ENCODE assay signal across 8 cellular contexts in genomic region chr2:71069376-71069775, GRCh38. TPM values are rescaled to one million over a fixed set of nuclear protein-coding genes. Genes with fewer than 3 reads are reported as not detected.
DNase-seq lines count a peak whose midpoint lies in the region; ATAC-seq and TF ChIP-seq lines count a peak whose summit lies in the region.

No MANE protein-coding gene starts in this region.

- peak overlapping the region; percentile 83 for H3K4me2 ChIP-seq in DND-41 (ENCODE audit: insufficient read depth, low read length)
- peak overlapping the region; percentile 95 for H3K4me2 ChIP-seq in PC-9
- peak overlapping the region; percentile 86 for H3K4me2 ChIP-seq in osteoblast (ENCODE audit: insufficient read depth, low read length)

- intact Hi-C loops in PC-9 (cut with micrococcal nuclease; ENCODE audit: unreplicated experiment), result loop anchor here (5.0 kb wide), 1 partner anchor 47 kb away; no protein-coding TSS in a partner anchor

- H3K9me3 ChIP-seq in DND-41 (ENCODE audit: insufficient read depth, low read length, severe bottlenecking) (no peaks in the 10 kb centered on the region), PC-9 (ENCODE audit: insufficient read depth, low read depth) (no peaks in the 10 kb centered on the region), osteoblast (ENCODE audit: low read depth, low read length) (no peaks in the 10 kb centered on the region)

- H4K20me1 ChIP-seq in DND-41 (ENCODE audit: insufficient read depth, low read length) (peaks cover 15% of the 10 kb centered on the region), PC-9 (ENCODE audit: insufficient read depth) (no peaks in the 10 kb centered on the region), osteoblast (ENCODE audit: insufficient read depth, low read length) (peaks cover 41% of the 10 kb centered on the region)

- peaks cover 12% of the 10 kb centered on the region; the same call in 1 of the 2 replicates for H3F3A ChIP-seq in PC-9 (ENCODE audit: insufficient read depth, low read depth)

- no peaks in the 10 kb centered on the region for H3K9me2 ChIP-seq in PC-9 (ENCODE audit: insufficient read depth)

- TF ChIP-seq CTCF in DND-41 (IDR thresholded peaks at IDR 0.05; ENCODE audit: borderline replicate concordance, extremely low read depth, low read length, poor library complexity, severe bottlenecking), result no peak
- no peak for TF ChIP-seq CTCF in PC-9 (conservative IDR thresholded peaks at IDR 0.05)
- no peak for TF ChIP-seq CTCF in epithelial cell of esophagus (IDR thresholded peaks at IDR 0.05; ENCODE audit: insufficient read depth, low read depth, low read length, missing control alignments)
- TF ChIP-seq CTCF in osteoblast (IDR thresholded peaks at IDR 0.05; ENCODE audit: extremely low read depth, low read depth, low read length), result no peak

- CTCF ChIA-PET in PC-9 (lab: Charles Lee), result interaction anchor here (1.1 kb wide), 1 partner anchor 45 kb away, joined by 3 read pairs; no protein-coding TSS in a partner anchor

- ATAC-seq in DND-41 (ENCODE audit: insufficient read depth, low read depth) (no peak), HG03095 (IDR thresholded peaks at IDR 0.05; ENCODE audit: unreplicated experiment) (no peak), GM19324 (IDR thresholded peaks at IDR 0.05; ENCODE audit: low FRiP score, unreplicated experiment) (no peak)

- H3K4me1 ChIP-seq in DND-41 (ENCODE audit: insufficient read depth, low read length) (peaks cover 48% of the 10 kb centered on the region), PC-9 (replicated peaks; ENCODE audit: insufficient read depth) (peaks cover 25% of the 10 kb centered on the region), osteoblast (ENCODE audit: insufficient read depth, low read length) (peaks cover 22% of the 10 kb centered on the region)

- peak overlapping the region; percentile 87 to 89 for H3K4me3 ChIP-seq in DND-41 (ENCODE audit: low read depth in 1 of 2, low read length in 2 of 2)
- peak overlapping the region; percentile 72 for H3K4me3 ChIP-seq in PC-9
- H3K4me3 ChIP-seq in epithelial cell of esophagus (ENCODE audit: low read length), result peak overlapping the region; percentile 86
- peak overlapping the region; percentile 96 for H3K4me3 ChIP-seq in osteoblast (ENCODE audit: insufficient read depth, low read length)

- DNase-seq in DND-41 (no peak), PC-9 (no peak), epithelial cell of esophagus (ENCODE audit: low read depth) (peak; percentile 36), osteoblast (ENCODE audit: insufficient read length, low spot score, missing footprints) (no peak), NCI-H2227 treated with DMSO at 0.1 percent for 48 hours (lab: John Stamatoyannopoulos, UW) (no peak), NCI-H446 (lab: John Stamatoyannopoulos, UW) (no peak)

- H3K79me2 ChIP-seq in DND-41 (ENCODE audit: insufficient read depth, low read length), result peaks cover 30% of the 10 kb centered on the region
- H3K79me2 ChIP-seq in PC-9 (ENCODE audit: low read depth), result peaks cover 24% of the 10 kb centered on the region
- peaks cover 59% of the 10 kb centered on the region for H3K79me2 ChIP-seq in osteoblast (ENCODE audit: insufficient read depth, low read length)

- BruUV-seq in PC-9 (replicated peaks; lab: Mats Ljungman, UMichigan), result TSS peak; percentile 60

- H2AFZ ChIP-seq in DND-41 (ENCODE audit: low read depth, low read length), result peak overlapping the region; percentile 98
- peak overlapping the region; percentile 84; the same call in 1 of the 2 replicates for H2AFZ ChIP-seq in PC-9
- peak overlapping the region; percentile 76 for H2AFZ ChIP-seq in osteoblast (ENCODE audit: low read length)

- H3K9ac ChIP-seq in DND-41 (ENCODE audit: low read depth, low read length), result peak overlapping the region; percentile 67

- H3K36me3 ChIP-seq in DND-41 (ENCODE audit: insufficient read depth, low read length) (peaks cover 33% of the 10 kb centered on the region), PC-9 (ENCODE audit: low read depth) (no peaks in the 10 kb centered on the region), osteoblast (ENCODE audit: insufficient read depth, low read length) (peaks cover 35% of the 10 kb centered on the region)

- POLR2A ChIA-PET in PC-9 (lab: Charles Lee; ENCODE audit: unreplicated experiment), result interaction anchor here (0.6 kb wide), 1 partner anchor 23 kb away, joined by 3 read pairs; no protein-coding TSS in a partner anchor

- H3K27ac ChIP-seq in DND-41 (ENCODE audit: low read length), result peak overlapping the region; percentile 98
- H3K27ac ChIP-seq in PC-9, result no peak overlapping the region
- H3K27ac ChIP-seq in osteoblast (ENCODE audit: low read depth, low read length), result peak overlapping the region; percentile 97

- H3K27me3 ChIP-seq in DND-41 (ENCODE audit: insufficient read depth, low read length, poor library complexity) (no peaks in the 10 kb centered on the region), PC-9 (ENCODE audit: insufficient read depth, low read depth) (no peaks in the 10 kb centered on the region), osteoblast (ENCODE audit: insufficient read depth, low read length) (no peaks in the 10 kb centered on the region)

RNA-seq across cellular contexts. Expression of gene NAGK, which starts 0.9 kb away (rescaled TPM):
- 32.6 and 34.1 TPM in 2 replicates for total RNA-seq in PC-9 (2021)
- total RNA-seq in osteoblast, result 56.9 and 57.2 TPM in 2 replicates
